Comparison of ENCODE assay signal across 8 cellular contexts in genomic region chr4:70705146-70705855, GRCh38. TPM values are rescaled to one million over a fixed set of nuclear protein-coding genes. Genes with fewer than 3 reads are reported as not detected.
DNase-seq lines count a peak whose midpoint lies in the region; FAIRE-seq and TF ChIP-seq lines count a peak whose summit lies in the region.

No MANE protein-coding gene starts in this region.

- POLR2A ChIA-PET in HEK293 (lab: Yijun Ruan, JAX), result interaction anchor here (0.5 to 1.3 kb wide), 5 partner anchors 12 to 563 kb away, joined by 3 to 4 read pairs (median 3); partner anchors contain the start of genes MOB1B, RUFY3 and UTP3

- H3K27ac ChIP-seq in HEK293 (ENCODE audit: extremely low read depth, low read depth, low read length) (peak overlapping the region; percentile 95), ascending aorta (peak overlapping the region; percentile 92 to 96)

- H3K4me1 ChIP-seq in HEK293 (ENCODE audit: control insufficient read depth, insufficient read depth, low read length), result peaks cover 3% of the 10 kb centered on the region; the same call in 1 of the 2 replicates
- peaks cover 0 to 11% of the 10 kb centered on the region in 2 donors for H3K4me1 ChIP-seq in ascending aorta

- DNase-seq in GM12892 (ENCODE audit: insufficient read length) (peak; percentile 67), MG63 (peak; percentile 77), T-helper 2 cell (peak; percentile 53 to 81 (median 71)), ascending aorta (ENCODE audit: low spot score in 2 of 2) (peak; percentile 16 to 86), hepatic stellate cell (ENCODE audit: low spot score) (peak; percentile 70), retinal pigment epithelial cell (ENCODE audit: low read depth) (no peak), NCI-H2107 treated with DMSO at 0.1 percent for 48 hours (lab: John Stamatoyannopoulos, UW; ENCODE audit: unreplicated experiment) (no peak)

- TF ChIP-seq POLR2A in GM12892 (IDR thresholded peaks at IDR 0.05; ENCODE audit: low read depth, low read length), result peak; percentile 23; the same call in 1 of the 2 replicates

- intact Hi-C loops in ascending aorta (cut with DNase I), result loop anchor here (1.0 to 5.0 kb wide), 3 partner anchors 17 to 482 kb away; partner anchors contain the start of genes GRSF1 and UTP3

- H3K27me3 ChIP-seq in MG63 (no peaks in the 10 kb centered on the region), ascending aorta (no peaks in the 10 kb centered on the region)

- peak; percentile 62 for FAIRE-seq in GM12892 (lab: Jason Lieb, UNC)

- H3K9me3 ChIP-seq in HEK293 (ENCODE audit: control insufficient read depth, insufficient read depth, low read depth, low read length) (no peaks in the 10 kb centered on the region), MG63 (no peaks in the 10 kb centered on the region), ascending aorta (no peaks in the 10 kb centered on the region)

- CTCF ChIA-PET in HEK293 (lab: Yijun Ruan, JAX), result interaction anchor here (0.7 to 1.7 kb wide), 4 partner anchors 12 to 325 kb away, joined by 3 to 7 read pairs (median 4); no protein-coding TSS in a partner anchor

- peak overlapping the region; percentile 66 for H3K4me3 ChIP-seq in HEK293 (ENCODE audit: low read depth, low read length)
- H3K4me3 ChIP-seq in MG63, result peak overlapping the region; percentile 66
- H3K4me3 ChIP-seq in ascending aorta, result peak overlapping the region; percentile 89 to 98
- peak overlapping the region; percentile 76 for H3K4me3 ChIP-seq in retinal pigment epithelial cell (ENCODE audit: low read length)

- TF ChIP-seq CTCF in HEK293 (tag by site-specific recombination; IDR thresholded peaks at IDR 0.05) (no peak), ascending aorta (IDR thresholded peaks at IDR 0.05) (no peak), retinal pigment epithelial cell (conservative IDR thresholded peaks at IDR 0.05; ENCODE audit: low read depth, low read length) (no peak)

- H3K36me3 ChIP-seq in HEK293 (ENCODE audit: control insufficient read depth in 2 of 2, insufficient read depth in 1 of 2, low read length in 2 of 2) (no peaks in the 10 kb centered on the region), MG63 (no peaks in the 10 kb centered on the region), ascending aorta (no peaks in the 10 kb centered on the region)

TF ChIP-seq in HEK293, 187 proteins besides CTCF, POLR2A, EP300 and RAD21 (continues in another document):
- TF ChIP-seq ZNF18 (tag by site-specific recombination; IDR thresholded peaks at IDR 0.05) (no peak), ZBTB1 (tag by site-specific recombination; IDR thresholded peaks at IDR 0.05) (no peak), AEBP2 (tag by site-specific recombination; IDR thresholded peaks at IDR 0.05; ENCODE audit: borderline replicate concordance) (no peak), ZBTB20 (tag by site-specific recombination; IDR thresholded peaks at IDR 0.05) (peak; percentile 97), ZNF138 (tag by site-specific recombination; IDR thresholded peaks at IDR 0.05; ENCODE audit: borderline replicate concordance) (no peak), ZNF354C (tag by site-specific recombination; IDR thresholded peaks at IDR 0.05; ENCODE audit: borderline replicate concordance, low read depth) (no peak), ZNF121 (tag by site-specific recombination; IDR thresholded peaks at IDR 0.05) (no peak), ZFP37 (tag by site-specific recombination; IDR thresholded peaks at IDR 0.05) (peak; percentile 61; the same call in 1 of the 2 replicates), ZNF629 (tag by site-specific recombination; IDR thresholded peaks at IDR 0.05) (peak; percentile 20; the same call in 1 of the 2 replicates), ZNF214 (tag by site-specific recombination; IDR thresholded peaks at IDR 0.05; ENCODE audit: borderline replicate concordance) (no peak), ZNF645 (tag by site-specific recombination; IDR thresholded peaks at IDR 0.05) (no peak), ZFP3 (tag by site-specific recombination; IDR thresholded peaks at IDR 0.05; ENCODE audit: low read depth) (no peak), ZNF654 (tag by site-specific recombination; IDR thresholded peaks at IDR 0.05; ENCODE audit: low read depth) (no peak), OVOL3 (tag by site-specific recombination; IDR thresholded peaks at IDR 0.05) (no peak), ZNF391 (tag by site-specific recombination; IDR thresholded peaks at IDR 0.05; ENCODE audit: borderline replicate concordance, low read depth) (no peak), YY2 (tag by site-specific recombination; IDR thresholded peaks at IDR 0.05) (no peak), ZNF621 (tag by site-specific recombination; IDR thresholded peaks at IDR 0.05) (no peak), TRIM28 (IDR thresholded peaks at IDR 0.05; ENCODE audit: borderline replicate concordance, low read length) (no peak), ZNF701 (tag by site-specific recombination; IDR thresholded peaks at IDR 0.05) (no peak), ZNF221 (tag by site-specific recombination; IDR thresholded peaks at IDR 0.05; ENCODE audit: borderline replicate concordance) (no peak), MEIS1 (CRISPR knock-in tag; IDR thresholded peaks at IDR 0.05; ENCODE audit: borderline replicate concordance) (no peak), ZNF670 (tag by site-specific recombination; IDR thresholded peaks at IDR 0.05; ENCODE audit: low read depth) (no peak), ZNF571 (tag by site-specific recombination; IDR thresholded peaks at IDR 0.05) (no peak), BCL11B (tag by site-specific recombination; IDR thresholded peaks at IDR 0.05; ENCODE audit: low read depth) (peak; percentile 80; the same call in 1 of the 2 replicates), ZSCAN23 (tag by site-specific recombination; IDR thresholded peaks at IDR 0.05) (no peak), PRDM6 (tag by site-specific recombination; IDR thresholded peaks at IDR 0.05) (no peak), REPIN1 (tag by site-specific recombination; IDR thresholded peaks at IDR 0.05; ENCODE audit: low read depth) (no peak), ZNF624 (tag by site-specific recombination; IDR thresholded peaks at IDR 0.05) (no peak), ZBTB17 (tag by site-specific recombination; IDR thresholded peaks at IDR 0.05) (no peak), ZNF112 (tag by site-specific recombination; IDR thresholded peaks at IDR 0.05) (no peak), ZNF175 (tag by site-specific recombination; IDR thresholded peaks at IDR 0.05) (no peak)

RNA-seq across cellular contexts. Expression of gene RUFY3, which starts 16.5 kb away (rescaled TPM):
- 8.2 TPM for polyA plus RNA-seq in GM12892 (2012; ENCODE audit: missing spikeins)
- total RNA-seq in MG63 (2014; rRNA removed; shearing (Covaris generic); ENCODE audit: low replicate concordance), result 7.8 and 38.6 TPM in 2 replicates
- total RNA-seq in ascending aorta, result 11.7 TPM

RNA-seq across cellular contexts. Expression of gene UTP3, which starts 17.0 kb away (rescaled TPM):
- 26.0 TPM for polyA plus RNA-seq in GM12892 (2012; ENCODE audit: missing spikeins)
- total RNA-seq in MG63 (2014; rRNA removed; shearing (Covaris generic); ENCODE audit: low replicate concordance), result 3.0 and 6.4 TPM in 2 replicates
- 3.2 TPM for total RNA-seq in ascending aorta

RNA-seq across cellular contexts. Expression of gene JCHAIN, which starts 39.0 kb away (rescaled TPM):
- 270 TPM for polyA plus RNA-seq in GM12892 (2012; ENCODE audit: missing spikeins)
- not detected in 2 replicates for total RNA-seq in MG63 (2014; rRNA removed; shearing (Covaris generic); ENCODE audit: low replicate concordance)
- total RNA-seq in ascending aorta, result 4.0 TPM

Comparison
In these comparisons a context has a peak if more than half of its experiments do, and no peak if none do; other contexts are left out.
1. DNase-seq: peak in GM12892 (single experiment), MG63 (single experiment), T-helper 2 cell (5 of 5), ascending aorta (2 of 2) and hepatic stellate cell (single experiment); none in retinal pigment epithelial cell (single experiment) and NCI-H2107 treated with DMSO at 0.1 percent for 48 hours (single experiment).
2. Peak in every context shown above with its lines, with median percentiles within 50 percentile points of each other: H3K4me3 ChIP-seq.